In the genomic region with DNA sequence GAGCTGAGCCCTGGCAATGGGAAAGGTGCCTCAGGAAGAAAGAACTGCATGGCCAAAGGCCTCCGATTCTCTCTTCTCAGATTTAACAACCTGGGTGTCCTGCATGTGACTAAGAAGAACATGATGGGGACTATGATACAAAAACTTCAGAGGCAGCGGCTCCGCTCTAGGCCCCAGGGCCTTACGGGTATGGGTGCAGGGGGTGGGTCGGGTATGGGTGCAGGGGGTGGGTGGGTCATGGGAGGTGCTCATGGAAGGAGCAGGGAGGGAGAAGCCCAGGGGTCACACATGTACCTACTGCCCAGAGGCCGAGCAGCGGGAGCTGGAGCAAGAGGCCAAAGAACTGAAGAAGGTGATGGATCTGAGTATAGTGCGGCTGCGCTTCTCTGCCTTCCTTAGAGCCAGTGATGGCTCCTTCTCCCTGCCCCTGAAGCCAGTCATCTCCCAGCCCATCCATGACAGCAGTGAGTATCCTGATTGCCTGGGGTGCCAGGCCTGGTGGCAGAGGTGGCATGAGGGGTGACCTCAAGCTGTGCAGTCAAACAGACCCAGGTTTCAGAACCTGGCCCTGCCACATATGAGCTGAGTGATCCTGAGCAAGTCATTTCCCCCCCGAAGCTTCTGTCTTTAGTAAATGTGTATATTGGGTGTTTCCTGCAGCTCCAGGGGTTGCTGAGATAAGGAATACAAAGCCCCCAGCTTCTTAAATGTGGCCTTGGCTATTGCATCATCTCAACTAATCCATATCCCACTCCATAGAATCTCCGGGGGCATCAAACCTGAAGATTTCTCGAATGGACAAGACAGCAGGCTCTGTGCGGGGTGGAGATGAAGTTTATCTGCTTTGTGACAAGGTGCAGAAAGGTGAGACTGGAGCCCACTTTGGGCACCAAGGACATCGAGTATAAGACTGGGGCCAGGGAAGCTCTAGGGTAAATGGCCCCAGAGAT, we compare ENCODE assay signal across 14 cellular contexts. TPM values are rescaled to one million over a fixed set of nuclear protein-coding genes. Genes with fewer than 3 reads are reported as not detected.
A peak's percentile ranks its signal among the peaks of the same experiment; 100 is the strongest.
DNase-seq lines count a peak whose midpoint lies in the region; ATAC-seq and TF ChIP-seq lines count a peak whose summit lies in the region.
"Had no signal": no experiment of that assay in that cellular context is flagged by ENCODE, and none has a peak within 500 bp of the region (broad histone marks: within the 10 kb centered on the region; RNA-seq: fewer than 3 reads in every experiment).

No MANE protein-coding gene starts in this region.

- no peak overlapping the region for H3K4me3 ChIP-seq in CD8-positive, alpha-beta memory T cell (ENCODE audit: low read length)
- H3K4me3 ChIP-seq in HCT116 (replicated peaks in 1 of 2; ENCODE audit: low read depth in 1 of 2, low read length in 2 of 2), result no peak overlapping the region
- H3K4me3 ChIP-seq in neutrophil (ENCODE audit: low read depth in 1 of 2, low read length in 1 of 2), result peak overlapping the region; percentile 85 to 99
- H3K4me3 ChIP-seq in upper lobe of left lung, result peak overlapping the region in 1 of 4 donors; percentile 61

- CTCF ChIA-PET in CD8-positive, alpha-beta memory T cell (lab: Charles Lee), result interaction anchor here (0.7 to 5.9 kb wide), 13 partner anchors 12 to 246 kb away, joined by 3 to 64 read pairs (median 20); a partner anchor contains a TSS
- CTCF ChIA-PET in HCT116 (lab: Charles Lee), result interaction anchor here (0.9 to 9.3 kb wide), 5 partner anchors 9 to 1528 kb away, joined by 3 to 154 read pairs (median 15); a partner anchor contains a TSS

- H3K9me3 Mint-ChIP-seq in CD8-positive, alpha-beta memory T cell, result no peaks in the 10 kb centered on the region
- H3K9me3 Mint-ChIP-seq in activated naive CD8-positive, alpha-beta T cell treated with anti-CD3 and anti-CD28 coated beads, Interleukin-2, amount 50 U/mL, for 24 hours, result no peaks in the 10 kb centered on the region

- H3K36me3 Mint-ChIP-seq in CD8-positive, alpha-beta memory T cell, result peaks cover 0 to 66% (median 0%) of the 10 kb centered on the region in 3 donors
- H3K36me3 Mint-ChIP-seq in activated naive CD8-positive, alpha-beta T cell treated with anti-CD3 and anti-CD28 coated beads, Interleukin-2, amount 50 U/mL, for 24 hours (ENCODE audit: low read depth), result peaks cover 53% of the 10 kb centered on the region

- no peaks in the 10 kb centered on the region for H3K27me3 ChIP-seq in CD8-positive, alpha-beta memory T cell (ENCODE audit: insufficient read depth, low read length, poor library complexity, severe bottlenecking)
- H3K27me3 ChIP-seq in HCT116 (ENCODE audit: insufficient read depth, low read length) (no peaks in the 10 kb centered on the region), neutrophil (peaks cover 8% of the 10 kb centered on the region), upper lobe of left lung (no peaks in the 10 kb centered on the region)

- H3K36me3 ChIP-seq in CD8-positive, alpha-beta memory T cell (ENCODE audit: insufficient read depth, low read length), result peaks cover 8% of the 10 kb centered on the region
- H3K36me3 ChIP-seq in HCT116 (ENCODE audit: control insufficient read depth in 1 of 2, insufficient read depth in 2 of 2, low read length in 2 of 2) (peaks cover 8 to 26% of the 10 kb centered on the region in 2 experiments; a peak in 3 of 4 replicates), neutrophil (peaks cover 61% of the 10 kb centered on the region), upper lobe of left lung (peaks cover 10 to 47% (median 41%) of the 10 kb centered on the region in 4 donors)

- no peaks in the 10 kb centered on the region for H3K9me2 ChIP-seq in HCT116 (ENCODE audit: insufficient read depth)

- peak overlapping the region; percentile 89 to 97 (median 96) for H3K4me3 Mint-ChIP-seq in CD8-positive, alpha-beta memory T cell
- peak overlapping the region; percentile 99 for H3K4me3 Mint-ChIP-seq in activated naive CD8-positive, alpha-beta T cell treated with anti-CD3 and anti-CD28 coated beads, Interleukin-2, amount 50 U/mL, for 24 hours

- TF ChIP-seq RAD21 in HCT116 (IDR thresholded peaks at IDR 0.05; ENCODE audit: low read depth), result no peak

- no peak for TF ChIP-seq POLR2A in HCT116 (IDR thresholded peaks at IDR 0.05; ENCODE audit: borderline replicate concordance, extremely low read depth, insufficient read depth, insufficient read length)
- TF ChIP-seq POLR2A in upper lobe of left lung (IDR thresholded peaks at IDR 0.05), result no peak

- H3K27ac ChIP-seq in CD8-positive, alpha-beta memory T cell (ENCODE audit: low read depth, low read length), result no peak overlapping the region
- H3K27ac ChIP-seq in HCT116 (ENCODE audit: low read depth, low read length), result 0 out of 2 replicates have a peak overlapping the region, but pooled peaks have one; percentile 52
- peak overlapping the region; percentile 97 for H3K27ac ChIP-seq in neutrophil
- peak overlapping the region in 2 of 4 donors; percentile 94 to 97 for H3K27ac ChIP-seq in upper lobe of left lung

- H3K4me1 ChIP-seq in CD8-positive, alpha-beta memory T cell (ENCODE audit: insufficient read depth, low read length), result peaks cover 38% of the 10 kb centered on the region
- H3K4me1 ChIP-seq in HCT116 (ENCODE audit: control insufficient read depth in 1 of 2, insufficient read depth in 2 of 2, low read length in 2 of 2) (peaks cover 29 to 77% of the 10 kb centered on the region in 2 experiments), neutrophil (ENCODE audit: control insufficient read depth in 1 of 2, insufficient read depth in 1 of 2, low read depth in 1 of 2, low read length in 1 of 2) (peaks cover 39 to 42% of the 10 kb centered on the region in 2 experiments), upper lobe of left lung (peaks cover 41 to 63% (median 47%) of the 10 kb centered on the region in 4 donors)

- peaks cover 0 to 8% of the 10 kb centered on the region in 2 donors for H3K27me3 Mint-ChIP-seq in CD8-positive, alpha-beta memory T cell
- H3K27me3 Mint-ChIP-seq in activated naive CD8-positive, alpha-beta T cell treated with anti-CD3 and anti-CD28 coated beads, Interleukin-2, amount 50 U/mL, for 24 hours, result no peaks in the 10 kb centered on the region

- peaks cover 13% of the 10 kb centered on the region; the same call in 1 of the 2 replicates for H3K79me2 ChIP-seq in HCT116 (ENCODE audit: insufficient read depth, low read length)

- no peak overlapping the region for H3K9ac ChIP-seq in HCT116 (ENCODE audit: low read length)

- intact Hi-C loops in HCT116 (cut with micrococcal nuclease), result no loop called here

- H2AFZ ChIP-seq in HCT116 (ENCODE audit: low read depth, low read length, poor library complexity, severe bottlenecking), result no peak overlapping the region

- H3K9me3 ChIP-seq in CD8-positive, alpha-beta memory T cell (ENCODE audit: low read length), result no peaks in the 10 kb centered on the region
- H3K9me3 ChIP-seq in HCT116 (ENCODE audit: control insufficient read depth in 1 of 2, insufficient read depth in 1 of 2, low read depth in 1 of 2, low read length in 2 of 2), result no peaks in the 10 kb centered on the region
- H3K9me3 ChIP-seq in neutrophil, result no peaks in the 10 kb centered on the region
- no peaks in the 10 kb centered on the region for H3K9me3 ChIP-seq in upper lobe of left lung

- no peak for TF ChIP-seq EP300 in upper lobe of left lung (IDR thresholded peaks at IDR 0.05)

- no TSS peak for BruUV-seq in HCT116 (replicated peaks; lab: Mats Ljungman, UMichigan)

- 88 to 92% methylated on average over 14 of the region's 14 CpGs for WGBS in upper lobe of left lung, 2 donors

- H4K20me1 ChIP-seq in HCT116 (ENCODE audit: insufficient read depth), result no peaks in the 10 kb centered on the region

- ATAC-seq in HCT116, result no peak
- ATAC-seq in activated naive CD8-positive, alpha-beta T cell treated with anti-CD3 and anti-CD28 coated beads, Interleukin-2, amount 50 U/mL, for 24 hours, result no peak
- no peak for ATAC-seq in HG02642 (IDR thresholded peaks at IDR 0.05; ENCODE audit: poor library complexity, unreplicated experiment)
- no peak for ATAC-seq in upper lobe of left lung (ENCODE audit: low FRiP score in 2 of 2)

- no peak for TF ChIP-seq CTCF in HCT116 (IDR thresholded peaks at IDR 0.05 in 2 of 3, conservative IDR thresholded peaks at IDR 0.05 in 1 of 3; ENCODE audit: borderline replicate concordance in 1 of 3, insufficient read depth in 1 of 3, low read depth in 2 of 3, low read length in 2 of 3)
- TF ChIP-seq CTCF in neutrophil (IDR thresholded peaks at IDR 0.05), result no peak
- no peak for TF ChIP-seq CTCF in upper lobe of left lung (IDR thresholded peaks at IDR 0.05)

- peak overlapping the region; percentile 98 to 100 (median 100) for H3K27ac Mint-ChIP-seq in CD8-positive, alpha-beta memory T cell
- H3K27ac Mint-ChIP-seq in activated naive CD8-positive, alpha-beta T cell treated with anti-CD3 and anti-CD28 coated beads, Interleukin-2, amount 50 U/mL, for 24 hours, result peak overlapping the region; percentile 99

- no peak for DNase-seq in CD8-positive, alpha-beta memory T cell
- DNase-seq in HCT116 (ENCODE audit: low read depth, low spot score) (no peak), islet precursor cell (no peak), upper lobe of left lung (no peak), NCI-H82 (lab: John Stamatoyannopoulos, UW) (no peak)
- no peak for DNase-seq in activated naive CD8-positive, alpha-beta T cell treated with anti-CD3 and anti-CD28 coated beads, Interleukin-2, amount 50 U/mL, for 24 hours
- DNase-seq: activated CD4-positive, CD25-positive, alpha-beta regulatory T cell; DND-41; hypothalamus; mesenchymal stem cell; NCI-H1930 had no signal

- peak overlapping the region; percentile 99; the same call in 1 of the 2 replicates for H3K4me2 ChIP-seq in HCT116 (ENCODE audit: low read length)

- RAD21 ChIA-PET in HCT116 (lab: Charles Lee; ENCODE audit: low non-redundant PET in 1 of 2, low total read pairs in 2 of 2, uncharacterized antibody in 2 of 2, unreplicated experiment in 2 of 2), result interaction anchor here in 1 of 2 experiments (1.3 kb wide), 1 partner anchor 167 kb away, joined by 3 read pairs; no protein-coding TSS in a partner anchor

- POLR2A ChIA-PET in CD8-positive, alpha-beta memory T cell (lab: Charles Lee), result interaction anchor here (0.9 to 1.1 kb wide), 2 partner anchors 54 to 92 kb away, joined by 3 to 7 read pairs; a partner anchor contains a TSS
- POLR2A ChIA-PET in HCT116 (lab: Charles Lee), result interaction anchor here (1.0 to 1.1 kb wide), 2 partner anchors 10 to 167 kb away, joined by 3 read pairs; no protein-coding TSS in a partner anchor

- peaks cover 35 to 54% (median 36%) of the 10 kb centered on the region in 3 donors for H3K4me1 Mint-ChIP-seq in CD8-positive, alpha-beta memory T cell
- peaks cover 49% of the 10 kb centered on the region for H3K4me1 Mint-ChIP-seq in activated naive CD8-positive, alpha-beta T cell treated with anti-CD3 and anti-CD28 coated beads, Interleukin-2, amount 50 U/mL, for 24 hours

RNA-seq across cellular contexts. Expression of a gene that starts 2.0 kb away (rescaled TPM):
- 100 to 1,000 TPM; 323 to 324 TPM for total RNA-seq in CD8-positive, alpha-beta memory T cell
- polyA plus RNA-seq in CD8-positive, alpha-beta memory T cell, result 14.0 TPM
- total RNA-seq in HCT116 (2021; ENCODE audit: unreplicated experiment), result 115 TPM
- polyA plus RNA-seq in HCT116 (2012), result 111 and 133 TPM in 2 replicates
- total RNA-seq in upper lobe of left lung, result 10 to 100 TPM; 31.2 to 67.6 (median 41.2) TPM

RNA-seq across cellular contexts. Expression of a gene that starts 21.1 kb away (rescaled TPM):
- total RNA-seq in CD8-positive, alpha-beta memory T cell, result 1 to 10 TPM; 2.5 to 3.2 TPM
- polyA plus RNA-seq in CD8-positive, alpha-beta memory T cell, result 1.9 TPM
- total RNA-seq in HCT116 (2021; ENCODE audit: unreplicated experiment) (9.7 TPM), upper lobe of left lung (10 to 100 TPM in 2 of 6 donors, 1 to 10 TPM in 4; 1.1 to 28.3 (median 3.5) TPM)
- 8.5 and 8.7 TPM in 2 replicates for polyA plus RNA-seq in HCT116 (2012)

RNA-seq across cellular contexts. Expression of a gene that starts 23.1 kb away (rescaled TPM):
- total RNA-seq in CD8-positive, alpha-beta memory T cell, result 10 to 100 TPM; 13.5 to 16.3 TPM
- polyA plus RNA-seq in CD8-positive, alpha-beta memory T cell, result 33.4 TPM
- total RNA-seq in HCT116 (2021; ENCODE audit: unreplicated experiment) (21.1 TPM), upper lobe of left lung (10 to 100 TPM; 18.5 to 70.2 (median 26.8) TPM)
- 15.8 and 19.9 TPM in 2 replicates for polyA plus RNA-seq in HCT116 (2012)

RNA-seq across cellular contexts. Expression of a gene that starts 34.9 kb away (rescaled TPM):
- total RNA-seq in CD8-positive, alpha-beta memory T cell, result 10 to 100 TPM; 62.4 to 64.8 TPM
- polyA plus RNA-seq in CD8-positive, alpha-beta memory T cell, result 61.7 TPM
- total RNA-seq in HCT116 (2021; ENCODE audit: unreplicated experiment), result 96.7 TPM
- polyA plus RNA-seq in HCT116 (2012), result 77.0 and 106 TPM in 2 replicates
- 10 to 100 TPM; 33.1 to 67.1 (median 46.5) TPM for total RNA-seq in upper lobe of left lung

RNA-seq across cellular contexts. Expression of a gene that starts 53.8 kb away (rescaled TPM):
- total RNA-seq in CD8-positive, alpha-beta memory T cell, result under 1 TPM; 0.57 to 0.62 TPM
- 0.70 TPM for polyA plus RNA-seq in CD8-positive, alpha-beta memory T cell
- total RNA-seq in HCT116 (2021; ENCODE audit: unreplicated experiment) (2.1 TPM), upper lobe of left lung (10 to 100 TPM in 5 of 6 donors, 1 to 10 TPM in 1; 5.9 to 27.5 (median 15.1) TPM)
- polyA plus RNA-seq in HCT116 (2012), result 3.8 TPM in 2 replicates
- total RNA-seq: skeletal muscle tissue had no signal

Comparison
In these comparisons a context has a peak if more than half of its experiments do, and no peak if none do; other contexts are left out.
1. H3K4me3 ChIP-seq: peak in neutrophil (2 of 2); none in CD8-positive, alpha-beta memory T cell (single experiment) and HCT116 (0 of 2).